ENCODE assay signal across 24 cellular contexts in genomic region chr14:89370781-89371180, GRCh38. TPM values are rescaled to one million over a fixed set of nuclear protein-coding genes. Genes with fewer than 3 reads are reported as not detected.
DNase-seq lines count a peak whose midpoint lies in the region; ATAC-seq and TF ChIP-seq lines count a peak whose summit lies in the region.
"Had no signal": no experiment of that assay in that cellular context is flagged by ENCODE, and none has a peak within 500 bp of the region (broad histone marks: within the 10 kb centered on the region; RNA-seq: fewer than 3 reads in every experiment).

No MANE protein-coding gene starts in this region.

- peak; percentile 22 for DNase-seq in GM23248
- peak; percentile 6 for DNase-seq in inferior parietal cortex (ENCODE audit: extremely low spot score)
- DNase-seq in psoas muscle = no peak
- no peak for DNase-seq in NCI-H1930 (lab: John Stamatoyannopoulos, UW)
- DNase-seq in OCI-LY7 (ENCODE audit: low spot score) = no peak
- no peak for DNase-seq in NCI-H1092 (lab: John Stamatoyannopoulos, UW)
- DNase-seq: activated CD4-positive, alpha-beta T cell treated with anti-CD3 and anti-CD28 coated beads for 4 hours; activated CD8-positive, alpha-beta memory T cell treated with anti-CD3 and anti-CD28 coated beads, Interleukin-2, amount 10 ng/mL, durations not matched to agents 7 days and 5 days; CD4-positive, alpha-beta memory T cell; DMS153; effector memory CD4-positive, alpha-beta T cell; foreskin melanocyte; GDM1; islet precursor cell; NCI-H1048; NCI-H2081 treated with DMSO at 0.1 percent for 48 hours; NCI-H446 treated with DMSO at 0.1 percent for 48 hours; right cardiac atrium; SHP77; stimulated activated CD8-positive, alpha-beta memory T cell treated with anti-CD3 and anti-CD28 coated beads, Interleukin-4, amount 100 ng/mL, for 48 hours had no signal

- POLR2A ChIA-PET in OCI-LY7 (lab: Charles Lee) = interaction anchor here (1.0 kb wide), 1 partner anchor 11 kb away, joined by 4 read pairs; no protein-coding TSS in a partner anchor

- intact Hi-C loops in psoas muscle (cut with DNase I) (no loop called here), OCI-LY7 (cut with micrococcal nuclease; ENCODE audit: unreplicated experiment) (no loop called here)

- no TSS peak for BruUV-seq in OCI-LY7 (replicated peaks; lab: Mats Ljungman, UMichigan)

- H3K27ac ChIP-seq in BLaER1 = peak overlapping the region; percentile 53
- H3K27ac ChIP-seq in GM23248 = no peak overlapping the region
- peak overlapping the region; percentile 25 for H3K27ac ChIP-seq in psoas muscle
- H3K27ac ChIP-seq in OCI-LY7 (ENCODE audit: low read depth, low read length, poor library complexity, severe bottlenecking) = no peak overlapping the region

- no peak overlapping the region for H3K4me3 ChIP-seq in BLaER1
- no peak overlapping the region for H3K4me3 ChIP-seq in GM23248
- peak overlapping the region; percentile 2 for H3K4me3 ChIP-seq in psoas muscle
- no peak overlapping the region for H3K4me3 ChIP-seq in OCI-LY7 (ENCODE audit: low read depth, low read length, poor library complexity, severe bottlenecking)
- H3K4me3 ChIP-seq: lung had no signal

- H3K79me2 ChIP-seq in GM23248 (ENCODE audit: insufficient read depth) (peaks cover 78% of the 10 kb centered on the region), OCI-LY7 (ENCODE audit: insufficient read depth, low read depth, low read length) (peaks cover 90% of the 10 kb centered on the region; the same call in 1 of the 2 replicates)

- peaks cover 23% of the 10 kb centered on the region for H3K36me3 ChIP-seq in BLaER1
- H3K36me3 ChIP-seq in GM23248 (ENCODE audit: low read depth) = no peaks in the 10 kb centered on the region
- no peaks in the 10 kb centered on the region for H3K36me3 ChIP-seq in psoas muscle (ENCODE audit: insufficient read depth in 1 of 2, low read depth in 1 of 2)
- H3K36me3 ChIP-seq in OCI-LY7 (ENCODE audit: insufficient read depth, low read length) = peaks cover 61% of the 10 kb centered on the region
- H3K36me3 ChIP-seq: uterus had no signal

- WGBS in GM23248 (ENCODE audit: low coverage in 1 of 2, low lambda C conversion rate in 2 of 2, missing lambda C conversion rate in 2 of 2), 2 experiments = 60 to 61% methylated on average over 7 of the region's 7 CpGs
- 49 to 65% (median 50%) methylated on average over 7 of the region's 7 CpGs for WGBS in psoas muscle, 3 donors

- 0 out of 2 replicates have a peak, but pooled peaks cover 6% of the 10 kb centered on the region for H4K20me1 ChIP-seq in BLaER1
- H4K20me1 ChIP-seq in GM23248 (ENCODE audit: insufficient read depth) = no peaks in the 10 kb centered on the region; the same call in 1 of the 2 replicates
- H4K20me1 ChIP-seq in OCI-LY7 (ENCODE audit: insufficient read depth, low read length) = no peaks in the 10 kb centered on the region

- ATAC-seq in psoas muscle = peak in 1 of 4 donors; percentile 19
- ATAC-seq in GM19328 (IDR thresholded peaks at IDR 0.05; ENCODE audit: unreplicated experiment) = no peak
- ATAC-seq: activated CD8-positive, alpha-beta memory T cell treated with anti-CD3 and anti-CD28 coated beads, Interleukin-2, amount 10 ng/mL, durations not matched to agents 7 days and 5 days; right cardiac atrium had no signal

- no peak for TF ChIP-seq CTCF in psoas muscle (IDR thresholded peaks at IDR 0.05)
- TF ChIP-seq CTCF in OCI-LY7 (conservative IDR thresholded peaks at IDR 0.05; ENCODE audit: low read length) = no peak

- CTCF ChIA-PET in OCI-LY7 (lab: Charles Lee; ENCODE audit: unreplicated experiment) = no interaction called here

- peaks cover 28% of the 10 kb centered on the region for H3K9me3 ChIP-seq in BLaER1
- no peaks in the 10 kb centered on the region for H3K9me3 ChIP-seq in GM23248 (ENCODE audit: low read depth)
- H3K9me3 ChIP-seq in psoas muscle = no peaks in the 10 kb centered on the region
- peaks cover 24% of the 10 kb centered on the region; the same call in 1 of the 2 replicates for H3K9me3 ChIP-seq in OCI-LY7 (ENCODE audit: low read length)
- H3K9me3 ChIP-seq: uterus had no signal

- H3K4me2 ChIP-seq in BLaER1 (peak overlapping the region; percentile 81), GM23248 (ENCODE audit: unreplicated experiment) (no peak overlapping the region), OCI-LY7 (ENCODE audit: low read length) (no peak overlapping the region)

- H3K9ac ChIP-seq in BLaER1 = no peak overlapping the region
- no peak overlapping the region for H3K9ac ChIP-seq in GM23248

- H3F3A ChIP-seq in GM23248 (ENCODE audit: insufficient read depth) = no peaks in the 10 kb centered on the region; the same call in 1 of the 2 replicates

- peaks cover 74% of the 10 kb centered on the region for H3K4me1 ChIP-seq in BLaER1
- peaks cover 22% of the 10 kb centered on the region for H3K4me1 ChIP-seq in GM23248 (ENCODE audit: insufficient read depth)
- peaks cover 64% of the 10 kb centered on the region for H3K4me1 ChIP-seq in psoas muscle
- peaks cover 55% of the 10 kb centered on the region for H3K4me1 ChIP-seq in OCI-LY7 (ENCODE audit: insufficient read depth, low read length, poor library complexity, severe bottlenecking)

- no peak overlapping the region for H2AFZ ChIP-seq in GM23248
- H2AFZ ChIP-seq in OCI-LY7 (ENCODE audit: low read length) = no peak overlapping the region

- H3K9me2 ChIP-seq in GM23248 (ENCODE audit: insufficient read depth) = no peaks in the 10 kb centered on the region
- no peaks in the 10 kb centered on the region for H3K9me2 ChIP-seq in OCI-LY7 (ENCODE audit: insufficient read depth, low read length)

- in situ Hi-C loops in GM23248 (cut with MboI) = no loop called here

- no peaks in the 10 kb centered on the region for H3K27me3 ChIP-seq in BLaER1
- no peaks in the 10 kb centered on the region for H3K27me3 ChIP-seq in GM23248 (replicated peaks; ENCODE audit: insufficient read depth)
- H3K27me3 ChIP-seq in psoas muscle (ENCODE audit: insufficient read depth in 3 of 3, low read length in 2 of 3) = no peaks in the 10 kb centered on the region
- H3K27me3 ChIP-seq: uterus had no signal

RNA-seq across cellular contexts. Expression of gene FOXN3, which starts 46.3 kb away (rescaled TPM):
- 15.9 and 18.6 TPM in 2 replicates for total RNA-seq in GM23248 (2014; rRNA removed; shearing (Covaris generic))
- 18.6 and 19.0 TPM in 2 replicates for polyA plus RNA-seq in GM23248 (2016; fragmentation: Nextera tagmentation; extraction: Ambion mirVana)
- 100 to 1,000 TPM in 2 of 4 donors, 10 to 100 TPM in 2; 73.6 to 123 (median 101) TPM for total RNA-seq in psoas muscle
- 10 to 100 TPM; 10.1 to 47.3 (median 25.6) TPM for polyA plus RNA-seq in psoas muscle
- 54.8 and 77.7 TPM in 2 replicates for total RNA-seq in OCI-LY7 (2014; rRNA removed; shearing (Covaris generic))
- 102 and 108 TPM in 2 replicates for total RNA-seq in OCI-LY7 (2022)

Comparison
In these comparisons a context has a peak if more than half of its experiments do, and no peak if none do; other contexts are left out.
1. H3K27ac ChIP-seq: peak in BLaER1 (single experiment) and psoas muscle (single experiment); none in GM23248 (single experiment) and OCI-LY7 (single experiment).
2. DNase-seq: peak in GM23248 (single experiment) and inferior parietal cortex (single experiment); none in psoas muscle (0 of 2), NCI-H1930 (0 of 2), OCI-LY7 (single experiment) and NCI-H1092 (single experiment).